In the genomic region with DNA sequence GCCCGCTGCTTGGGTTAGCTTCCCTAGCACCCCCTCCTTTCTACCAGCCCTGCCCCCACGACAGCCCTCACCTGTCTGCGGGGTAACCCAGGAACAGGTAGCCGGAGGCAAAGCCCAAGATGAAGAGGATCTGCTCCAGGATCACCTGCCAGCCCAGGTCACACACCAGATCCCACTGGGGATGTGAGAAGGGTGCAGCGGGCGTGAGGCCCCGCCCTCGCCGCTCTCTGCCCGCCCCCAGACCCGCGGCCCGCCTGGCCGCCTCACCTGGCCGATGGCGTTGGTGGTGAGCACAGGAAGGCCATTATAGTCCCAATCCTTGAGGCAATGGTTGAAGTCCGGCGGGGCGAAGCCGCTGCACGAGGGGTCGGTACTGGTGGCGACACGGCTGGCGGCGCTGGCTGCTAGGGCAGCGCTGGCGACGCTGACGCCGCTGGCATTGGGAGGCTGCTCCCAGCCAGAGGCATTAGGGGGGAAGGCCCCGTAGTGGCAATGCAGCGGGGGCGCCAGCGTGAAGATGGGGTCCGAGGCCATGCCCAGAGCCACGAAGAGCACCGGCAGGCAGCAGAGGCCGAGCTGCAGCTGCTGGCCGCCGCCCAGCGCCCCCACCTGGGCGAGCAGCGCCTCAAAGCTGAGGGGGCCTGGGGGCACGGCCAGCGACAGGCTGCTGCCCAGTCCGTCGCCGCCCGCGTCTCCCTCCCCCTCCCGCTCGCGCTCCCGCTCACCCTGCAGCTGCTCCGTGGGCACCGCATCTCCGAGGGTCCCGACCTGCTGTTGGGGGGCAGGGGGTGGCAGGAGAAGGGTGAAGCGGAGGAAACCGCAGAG, we compare ENCODE assay signal across 9 cellular contexts. TPM values are rescaled to one million over a fixed set of nuclear protein-coding genes. Genes with fewer than 3 reads are reported as not detected.
DNase-seq lines count a peak whose midpoint lies in the region; ATAC-seq and TF ChIP-seq lines count a peak whose summit lies in the region.
"Had no signal": no experiment of that assay in that cellular context is flagged by ENCODE, and none has a peak within 500 bp of the region (broad histone marks: within the 10 kb centered on the region; RNA-seq: fewer than 3 reads in every experiment).

No MANE protein-coding gene starts in this region.

- DNase-seq in G401 (ENCODE audit: low spot score) (peak; percentile 54), T-helper 17 cell (no peak), foreskin fibroblast (peak in 1 of 2 donors; percentile 21), GOT3 (lab: John Stamatoyannopoulos, UW) (no peak), NCI-H446 (lab: John Stamatoyannopoulos, UW) (no peak)

- in situ Hi-C loops in G401 (cut with HindIII; ENCODE audit: low sequenced_read_pairs): no loop called here

- H2AFZ ChIP-seq in neuron (ENCODE audit: low read depth, low read length): peak overlapping the region; percentile 74

- ATAC-seq in T-helper 17 cell (peak; percentile 23), HG03457 (IDR thresholded peaks at IDR 0.05; ENCODE audit: unreplicated experiment) (no peak), HG03521 (IDR thresholded peaks at IDR 0.05; ENCODE audit: unreplicated experiment) (no peak)

- H3K36me3 ChIP-seq in neuron (ENCODE audit: insufficient read depth, low read length): peaks cover 6% of the 10 kb centered on the region

- H3K9me3 ChIP-seq in T-helper 17 cell (ENCODE audit: control insufficient read depth, low read length, poor library complexity, severe bottlenecking) (no peaks in the 10 kb centered on the region), neuron (ENCODE audit: low read length) (no peaks in the 10 kb centered on the region)

- no peaks in the 10 kb centered on the region for H3K27me3 ChIP-seq in neuron (ENCODE audit: insufficient read depth, low read length)

- peaks cover 7% of the 10 kb centered on the region for H3K4me1 ChIP-seq in neuron (ENCODE audit: insufficient read depth, low read length)

- no peak for TF ChIP-seq CTCF in foreskin fibroblast (IDR thresholded peaks at IDR 0.05; ENCODE audit: low read depth, low read length)

- peaks cover 12% of the 10 kb centered on the region for H3K36me3 Mint-ChIP-seq in T-helper 17 cell (ENCODE audit: low read depth)

- H3K4me3 Mint-ChIP-seq in T-helper 17 cell: peak overlapping the region; percentile 89

- H3K27me3 Mint-ChIP-seq in T-helper 17 cell: peaks cover 50% of the 10 kb centered on the region

- peak overlapping the region; percentile 73 to 76 for H3K4me3 ChIP-seq in foreskin fibroblast (ENCODE audit: low read depth in 1 of 2, low read length in 2 of 2)
- H3K4me3 ChIP-seq in neuron (ENCODE audit: low read length): peak overlapping the region; percentile 63

- H3K27ac Mint-ChIP-seq in T-helper 17 cell: no peak overlapping the region

- peaks cover 18% of the 10 kb centered on the region for H3K4me1 Mint-ChIP-seq in T-helper 17 cell

RNA-seq across cellular contexts. Expression of a gene that starts 0.8 kb away (rescaled TPM):
- 21.3 and 25.9 TPM in 2 replicates for total RNA-seq in G401 (2014; rRNA removed; shearing (Covaris generic))
- 10 to 100 TPM in 1 of 2 donors, 1 to 10 TPM in 1; 3.7 to 10.5 TPM for total RNA-seq in T-helper 17 cell

RNA-seq across cellular contexts. Expression of a gene that starts 13.1 kb away (rescaled TPM):
- not detected in 2 replicates for total RNA-seq in G401 (2014; rRNA removed; shearing (Covaris generic))
- not detected for total RNA-seq in T-helper 17 cell
- total RNA-seq: myocyte had no signal

RNA-seq across cellular contexts. Expression of a gene that starts 20.7 kb away (rescaled TPM):
- not detected in 2 replicates for total RNA-seq in G401 (2014; rRNA removed; shearing (Covaris generic))
- total RNA-seq in T-helper 17 cell: not detected
- total RNA-seq: myocyte had no signal

RNA-seq across cellular contexts. Expression of a gene that starts 25.0 kb away (rescaled TPM):
- total RNA-seq in G401 (2014; rRNA removed; shearing (Covaris generic)): not detected in 2 replicates
- total RNA-seq in T-helper 17 cell: 10 to 100 TPM in 1 of 2 donors, 1 to 10 TPM in 1; 2.5 to 29.1 TPM
- total RNA-seq: myocyte had no signal

RNA-seq across cellular contexts. Expression of a gene that starts 30.6 kb away (rescaled TPM):
- 112 and 138 TPM in 2 replicates for total RNA-seq in G401 (2014; rRNA removed; shearing (Covaris generic))
- 100 to 1,000 TPM; 168 to 182 TPM for total RNA-seq in T-helper 17 cell
